ENCODE assay signal across 1 cellular context in the genomic region with DNA sequence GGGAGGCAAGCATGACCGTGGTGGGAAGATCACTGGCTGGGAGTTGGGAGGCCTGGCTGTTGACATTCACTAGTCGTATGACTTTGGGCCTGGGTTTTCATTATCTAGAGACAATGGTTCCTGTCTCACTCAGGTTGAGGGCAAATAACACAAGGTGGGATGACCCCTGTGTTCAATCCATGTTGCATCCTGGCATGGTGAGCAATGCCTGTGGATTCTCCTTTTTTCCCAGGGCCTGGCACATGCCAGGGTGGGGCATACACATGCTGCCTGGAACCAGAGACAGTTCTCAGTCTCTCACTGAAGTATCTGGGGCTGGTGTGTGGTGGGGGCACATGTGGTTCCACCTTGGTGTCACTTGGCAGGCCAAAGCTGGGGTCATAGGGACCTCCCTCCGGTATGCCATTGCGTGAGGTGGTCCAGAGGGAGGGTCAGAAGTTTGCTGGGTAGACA.
TF ChIP-seq lines count a peak whose summit lies in the region.

No MANE protein-coding gene starts in this region.

TF ChIP-seq in IMR-90, 13 proteins besides CTCF, POLR2A, EP300 and RAD21:
- TF ChIP-seq CHD1 (IDR thresholded peaks at IDR 0.05; ENCODE audit: low read depth, low read length) (no peak), RCOR1 (IDR thresholded peaks at IDR 0.05; ENCODE audit: insufficient replicate concordance, low read length) (no peak), MXI1 (IDR thresholded peaks at IDR 0.05; ENCODE audit: borderline replicate concordance, low read depth, low read length) (no peak), MAFK (IDR thresholded peaks at IDR 0.05; ENCODE audit: low read depth, low read length) (no peak), FOS (IDR thresholded peaks at IDR 0.05; ENCODE audit: low read depth, low read length) (no peak), RFX5 (IDR thresholded peaks at IDR 0.05; ENCODE audit: low read depth, low read length) (no peak), CEBPB (IDR thresholded peaks at IDR 0.05; ENCODE audit: low read depth, low read length) (no peak), SMC3 (IDR thresholded peaks at IDR 0.05; ENCODE audit: low read depth, low read length) (no peak), MAZ (IDR thresholded peaks at IDR 0.05; ENCODE audit: borderline replicate concordance, low read depth, low read length) (no peak), BHLHE40 (IDR thresholded peaks at IDR 0.05; ENCODE audit: low read depth, low read length) (no peak), NFE2L2 (IDR thresholded peaks at IDR 0.05; ENCODE audit: low read depth, low read length) (no peak)
- TF ChIP-seq, protein P1, sequence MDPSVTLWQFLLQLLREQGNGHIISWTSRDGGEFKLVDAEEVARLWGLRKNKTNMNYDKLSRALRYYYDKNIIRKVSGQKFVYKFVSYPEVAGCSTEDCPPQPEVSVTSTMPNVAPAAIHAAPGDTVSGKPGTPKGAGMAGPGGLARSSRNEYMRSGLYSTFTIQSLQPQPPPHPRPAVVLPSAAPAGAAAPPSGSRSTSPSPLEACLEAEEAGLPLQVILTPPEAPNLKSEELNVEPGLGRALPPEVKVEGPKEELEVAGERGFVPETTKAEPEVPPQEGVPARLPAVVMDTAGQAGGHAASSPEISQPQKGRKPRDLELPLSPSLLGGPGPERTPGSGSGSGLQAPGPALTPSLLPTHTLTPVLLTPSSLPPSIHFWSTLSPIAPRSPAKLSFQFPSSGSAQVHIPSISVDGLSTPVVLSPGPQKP (IDR thresholded peaks at IDR 0.05; ENCODE audit: borderline replicate concordance, low read depth, low read length), result no peak
- TF ChIP-seq, protein P2, sequence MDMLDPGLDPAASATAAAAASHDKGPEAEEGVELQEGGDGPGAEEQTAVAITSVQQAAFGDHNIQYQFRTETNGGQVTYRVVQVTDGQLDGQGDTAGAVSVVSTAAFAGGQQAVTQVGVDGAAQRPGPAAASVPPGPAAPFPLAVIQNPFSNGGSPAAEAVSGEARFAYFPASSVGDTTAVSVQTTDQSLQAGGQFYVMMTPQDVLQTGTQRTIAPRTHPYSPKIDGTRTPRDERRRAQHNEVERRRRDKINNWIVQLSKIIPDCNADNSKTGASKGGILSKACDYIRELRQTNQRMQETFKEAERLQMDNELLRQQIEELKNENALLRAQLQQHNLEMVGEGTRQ (IDR thresholded peaks at IDR 0.05; ENCODE audit: low read depth, low read length), result no peak
